15 cellular contexts compared by ENCODE assay signal in genomic region chr11:117159892-117160291, GRCh38.
"Had no signal": no experiment of that assay in that cellular context is flagged by ENCODE, and none has a peak within 500 bp of the region (broad histone marks: within the 10 kb centered on the region; RNA-seq: fewer than 3 reads in every experiment).

No MANE protein-coding gene starts in this region.

- H3K27me3 Mint-ChIP-seq: activated CD8-positive, alpha-beta memory T cell treated with anti-CD3 and anti-CD28 coated beads, Interleukin-2, amount 10 ng/mL, durations not matched to agents 7 days and 5 days; dendritic cell treated with granulocyte-macrophage colony-stimulating factor and Interleukin-4, amounts not matched to agents 40 ng/mL and 50 ng/mL, for 4 days; effector memory CD8-positive, alpha-beta T cell had no signal

- H3K9me3 Mint-ChIP-seq: activated T-cell treated with anti-CD3 and anti-CD28 coated beads, Interleukin-2, amount 50 U/mL, for 4 hours; dendritic cell treated with granulocyte-macrophage colony-stimulating factor and Interleukin-4, amounts not matched to agents 40 ng/mL and 50 ng/mL, for 4 days; effector memory CD8-positive, alpha-beta T cell; neural crest cell had no signal

- H3K4me1 Mint-ChIP-seq: neural crest cell had no signal

- DNase-seq: activated CD4-positive, alpha-beta T cell treated with anti-CD3 and anti-CD28 coated beads, Interleukin-2, amount 50 U/mL, for 4 hours; activated CD8-positive, alpha-beta memory T cell treated with anti-CD3 and anti-CD28 coated beads, Interleukin-2, amount 10 ng/mL, durations not matched to agents 7 days and 5 days; activated effector memory CD4-positive, alpha-beta T cell treated with anti-CD3 and anti-CD28 coated beads, Interleukin-2, amount 50 U/mL, for 16 hours; activated T-cell treated with anti-CD3 and anti-CD28 coated beads, Interleukin-2, amount 50 U/mL, for 4 hours; effector memory CD8-positive, alpha-beta T cell; foreskin keratinocyte; kidney glomerular epithelial cell; left ventricle myocardium superior; mesendoderm; stimulated activated CD4-positive, alpha-beta T cell treated with anti-CD3 and anti-CD28 coated beads, Interleukin-12 subunit alpha, Interleukin-12 subunit beta, amount 100 ng/mL, for 4 hours; stimulated activated CD4-positive, alpha-beta T cell treated with anti-CD3 and anti-CD28 coated beads, Interleukin-2, amount 100 ng/mL, for 24 hours; thyroid gland had no signal

- ATAC-seq: activated CD4-positive, CD25-positive, alpha-beta regulatory T cell treated with anti-CD3 and anti-CD28 coated beads, Interleukin-2, amount 50 U/mL, for 24 hours; activated CD8-positive, alpha-beta memory T cell treated with anti-CD3 and anti-CD28 coated beads, Interleukin-2, amount 10 ng/mL, durations not matched to agents 7 days and 5 days; activated T-cell treated with anti-CD3 and anti-CD28 coated beads, Interleukin-2, amount 50 U/mL, for 4 hours; effector memory CD8-positive, alpha-beta T cell; foreskin keratinocyte; left ventricle myocardium superior had no signal

- H3K4me3 Mint-ChIP-seq: activated CD8-positive, alpha-beta memory T cell treated with anti-CD3 and anti-CD28 coated beads, Interleukin-2, amount 10 ng/mL, durations not matched to agents 7 days and 5 days; activated T-cell treated with anti-CD3 and anti-CD28 coated beads, Interleukin-2, amount 50 U/mL, for 4 hours; dendritic cell treated with granulocyte-macrophage colony-stimulating factor and Interleukin-4, amounts not matched to agents 40 ng/mL and 50 ng/mL, for 4 days; effector memory CD8-positive, alpha-beta T cell; neural crest cell had no signal

- H3K27ac Mint-ChIP-seq: activated CD8-positive, alpha-beta memory T cell treated with anti-CD3 and anti-CD28 coated beads, Interleukin-2, amount 10 ng/mL, durations not matched to agents 7 days and 5 days; dendritic cell treated with granulocyte-macrophage colony-stimulating factor and Interleukin-4, amounts not matched to agents 40 ng/mL and 50 ng/mL, for 4 days had no signal
